2 cellular contexts compared by ENCODE assay signal in genomic region chr12:54221402-54221984, GRCh38.
TF ChIP-seq lines count a peak whose summit lies in the region.

No MANE protein-coding gene starts in this region.

TF ChIP-seq in IMR-90, 13 proteins besides CTCF, POLR2A, EP300 and RAD21:
- TF ChIP-seq SMC3 (IDR thresholded peaks at IDR 0.05; ENCODE audit: low read depth, low read length) (no peak), MAZ (IDR thresholded peaks at IDR 0.05; ENCODE audit: borderline replicate concordance, low read depth, low read length) (no peak), RFX5 (IDR thresholded peaks at IDR 0.05; ENCODE audit: low read depth, low read length) (no peak), MXI1 (IDR thresholded peaks at IDR 0.05; ENCODE audit: borderline replicate concordance, low read depth, low read length) (no peak), USF2 (IDR thresholded peaks at IDR 0.05; ENCODE audit: low read depth, low read length) (no peak), MAFK (IDR thresholded peaks at IDR 0.05; ENCODE audit: low read depth, low read length) (no peak), BHLHE40 (IDR thresholded peaks at IDR 0.05; ENCODE audit: low read depth, low read length) (no peak), CEBPB (IDR thresholded peaks at IDR 0.05; ENCODE audit: low read depth, low read length) (no peak), RCOR1 (IDR thresholded peaks at IDR 0.05; ENCODE audit: insufficient replicate concordance, low read length) (no peak), FOS (IDR thresholded peaks at IDR 0.05; ENCODE audit: low read depth, low read length) (no peak), NFE2L2 (IDR thresholded peaks at IDR 0.05; ENCODE audit: low read depth, low read length) (no peak), CHD1 (IDR thresholded peaks at IDR 0.05; ENCODE audit: low read depth, low read length) (no peak), ELK1 (IDR thresholded peaks at IDR 0.05; ENCODE audit: borderline replicate concordance, low read depth, low read length) (no peak)

TF ChIP-seq in H1, 55 proteins besides CTCF, POLR2A, EP300 and RAD21:
- TF ChIP-seq TEAD4 (IDR thresholded peaks at IDR 0.05; ENCODE audit: low read depth, low read length): no peak
- TF ChIP-seq SP1 (IDR thresholded peaks at IDR 0.05; ENCODE audit: low read depth, low read length): no peak
- TF ChIP-seq KDM5A (IDR thresholded peaks at IDR 0.05; ENCODE audit: low read length): no peak
- no peak for TF ChIP-seq MAFK (IDR thresholded peaks at IDR 0.05; ENCODE audit: low read depth, low read length)
- TF ChIP-seq ATF3 (IDR thresholded peaks at IDR 0.05; ENCODE audit: insufficient read depth, low read depth, low read length): no peak
- TF ChIP-seq RXRA (IDR thresholded peaks at IDR 0.05; ENCODE audit: insufficient read depth, low read depth, low read length): no peak
- TF ChIP-seq TBP (IDR thresholded peaks at IDR 0.05; ENCODE audit: low read depth, low read length): no peak
- no peak for TF ChIP-seq SIX5 (IDR thresholded peaks at IDR 0.05; ENCODE audit: low read depth, low read length)
- TF ChIP-seq RFX5 (IDR thresholded peaks at IDR 0.05; ENCODE audit: borderline replicate concordance, low read depth, low read length): no peak
- TF ChIP-seq NRF1 (IDR thresholded peaks at IDR 0.05; ENCODE audit: low read depth, low read length): no peak
- TF ChIP-seq BCL11A (IDR thresholded peaks at IDR 0.05; ENCODE audit: low read depth in 2 of 2, low read length in 2 of 2): no peak
- no peak for TF ChIP-seq SAP30 (IDR thresholded peaks at IDR 0.05; ENCODE audit: insufficient read depth, insufficient replicate concordance, low read length)
- no peak for TF ChIP-seq KDM1A (IDR thresholded peaks at IDR 0.05; ENCODE audit: borderline replicate concordance, low read length)
- TF ChIP-seq CHD2 (IDR thresholded peaks at IDR 0.05; ENCODE audit: low read length): no peak
- TF ChIP-seq SIRT6 (IDR thresholded peaks at IDR 0.05; ENCODE audit: low read length): no peak
- no peak for TF ChIP-seq RNF2 (IDR thresholded peaks at IDR 0.05; ENCODE audit: borderline replicate concordance, low read depth, low read length, missing control alignments, poor library complexity, severe bottlenecking)
- no peak for TF ChIP-seq JUND (IDR thresholded peaks at IDR 0.05; ENCODE audit: low read length)
- TF ChIP-seq CTBP2 (IDR thresholded peaks at IDR 0.05; ENCODE audit: borderline replicate concordance, insufficient read depth, insufficient read length, low read length): no peak
- TF ChIP-seq CHD1 (IDR thresholded peaks at IDR 0.05; ENCODE audit: low read depth, low read length): no peak
- no peak for TF ChIP-seq MAX (IDR thresholded peaks at IDR 0.05)
